Comparison of ENCODE assay signal across 8 cellular contexts in genomic region chr11:134506046-134506445, GRCh38.
"Had no signal": no experiment of that assay in that cellular context is flagged by ENCODE, and none has a peak within 500 bp of the region (broad histone marks: within the 10 kb centered on the region; RNA-seq: fewer than 3 reads in every experiment).

No MANE protein-coding gene starts in this region.

- H3K27ac Mint-ChIP-seq: GM23338, H9, HFFc6, IgD-negative memory B cell had no signal

- H3K4me3 Mint-ChIP-seq: GM23338, H9, HFFc6, IgD-negative memory B cell had no signal

- H3K27ac ChIP-seq: HL-60 had no signal

- ATAC-seq: GM23338, HepG2 had no signal

- H3K9me3 Mint-ChIP-seq: GM23338, H9, IgD-negative memory B cell had no signal

- H3K4me3 ChIP-seq: GM23338 had no signal

- DNase-seq: H9, HCEC 1CT, HFFc6, KBM-7 had no signal

- H3K36me3 Mint-ChIP-seq: IgD-negative memory B cell had no signal
